27 cellular contexts compared by ENCODE assay signal in the genomic region with DNA sequence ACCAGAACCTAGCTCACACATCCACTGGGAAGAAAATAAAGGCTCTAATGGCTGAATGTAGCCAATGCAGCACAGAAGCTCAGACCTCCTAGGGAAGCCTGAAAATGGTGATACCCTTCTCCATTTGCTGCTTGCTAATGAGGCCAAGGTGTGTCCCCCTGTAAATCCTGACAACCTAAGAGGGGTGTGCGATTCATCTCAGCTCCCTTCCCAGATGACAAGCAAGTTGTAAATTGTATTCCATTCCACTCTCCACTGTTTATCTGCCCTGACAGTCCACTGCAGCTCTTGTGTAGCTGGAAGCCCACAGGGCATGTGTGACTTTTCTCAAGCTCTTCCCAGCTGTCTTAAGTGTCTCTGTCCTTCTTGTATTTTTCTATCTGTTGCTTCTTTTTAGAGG.
"Had no signal": no experiment of that assay in that cellular context is flagged by ENCODE, and none has a peak within 500 bp of the region (broad histone marks: within the 10 kb centered on the region; RNA-seq: fewer than 3 reads in every experiment).

No MANE protein-coding gene starts in this region.

- H3K36me3 Mint-ChIP-seq: natural killer cell; neural progenitor cell; stimulated activated effector memory CD8-positive, alpha-beta T cell treated with anti-CD3 and anti-CD28 coated beads, Interleukin-12 subunit alpha, Interleukin-12 subunit beta, amount 100 ng/mL, for 72 hours; stimulated activated naive B cell treated with anti-CD40 and anti-IgM and Interleukin-4, amounts not matched to agents 10 μg/mL and 1 μg/mL and 100 μg/mL, for 72 hours had no signal

- H2AFZ ChIP-seq: neural progenitor cell, parathyroid adenoma had no signal

- H3K9me3 Mint-ChIP-seq: nephron; neural progenitor cell; stimulated activated naive B cell treated with anti-CD40 and anti-IgM and Interleukin-4, amounts not matched to agents 10 μg/mL and 1 μg/mL and 100 μg/mL, for 72 hours had no signal

- H3K4me3 Mint-ChIP-seq: natural killer cell; nephron; neural progenitor cell; stimulated activated effector memory CD8-positive, alpha-beta T cell treated with anti-CD3 and anti-CD28 coated beads, Interleukin-12 subunit alpha, Interleukin-12 subunit beta, amount 100 ng/mL, for 72 hours; stimulated activated naive B cell treated with anti-CD40 and anti-IgM and Interleukin-4, amounts not matched to agents 10 μg/mL and 1 μg/mL and 100 μg/mL, for 72 hours; stimulated activated naive CD8-positive, alpha-beta T cell treated with anti-CD3 and anti-CD28 coated beads, Interleukin-15, Interleukin-2, amounts not matched to agents 100 ng/mL and 50 ng/mL, for 24 hours had no signal

- H3K4me1 Mint-ChIP-seq: natural killer cell; nephron; stimulated activated effector memory CD8-positive, alpha-beta T cell treated with anti-CD3 and anti-CD28 coated beads, Interleukin-12 subunit alpha, Interleukin-12 subunit beta, amount 100 ng/mL, for 72 hours; stimulated activated naive B cell treated with anti-CD40 and anti-IgM and Interleukin-4, amounts not matched to agents 10 μg/mL and 1 μg/mL and 100 μg/mL, for 72 hours had no signal

- H3K27me3 ChIP-seq: neural progenitor cell, ovary, sigmoid colon, stomach, thyroid gland, tibial nerve, upper lobe of left lung, vagina had no signal

- H3K9ac ChIP-seq: neural progenitor cell, parathyroid adenoma had no signal

- H3K27me3 Mint-ChIP-seq: stimulated activated naive B cell treated with anti-CD40 and anti-IgM and Interleukin-4, amounts not matched to agents 10 μg/mL and 1 μg/mL and 100 μg/mL, for 72 hours; stimulated activated naive CD8-positive, alpha-beta T cell treated with anti-CD3 and anti-CD28 coated beads, Interleukin-15, Interleukin-2, amounts not matched to agents 100 ng/mL and 50 ng/mL, for 24 hours had no signal

- H3K79me2 ChIP-seq: parathyroid adenoma had no signal

- H3K27ac Mint-ChIP-seq: natural killer cell; nephron; neural progenitor cell; stimulated activated effector memory CD8-positive, alpha-beta T cell treated with anti-CD3 and anti-CD28 coated beads, Interleukin-12 subunit alpha, Interleukin-12 subunit beta, amount 100 ng/mL, for 72 hours; stimulated activated naive B cell treated with anti-CD40 and anti-IgM and Interleukin-4, amounts not matched to agents 10 μg/mL and 1 μg/mL and 100 μg/mL, for 72 hours; stimulated activated naive CD8-positive, alpha-beta T cell treated with anti-CD3 and anti-CD28 coated beads, Interleukin-15, Interleukin-2, amounts not matched to agents 100 ng/mL and 50 ng/mL, for 24 hours had no signal

- H3K27ac ChIP-seq: neural progenitor cell, ovary, parathyroid adenoma, psoas muscle, right lobe of liver, sigmoid colon, stomach, thoracic aorta, thyroid gland, tibial nerve, upper lobe of left lung, vagina had no signal

- ATAC-seq: natural killer cell; psoas muscle; right cardiac atrium; right lobe of liver; stimulated activated effector memory CD8-positive, alpha-beta T cell treated with anti-CD3 and anti-CD28 coated beads, Interleukin-12 subunit alpha, Interleukin-12 subunit beta, amount 100 ng/mL, for 72 hours; stimulated activated naive B cell treated with anti-CD40 and anti-IgM and Interleukin-4, amounts not matched to agents 10 μg/mL and 1 μg/mL and 100 μg/mL, for 72 hours had no signal

- DNase-seq: natural killer cell; occipital lobe; ovary; psoas muscle; right cardiac atrium; right lobe of liver; sigmoid colon; small intestine; stimulated activated CD4-positive, alpha-beta T cell treated with anti-CD3 and anti-CD28 coated beads, Interleukin-15, amount 100 ng/mL, for 24 hours; stimulated activated CD4-positive, alpha-beta T cell treated with anti-CD3 and anti-CD28 coated beads, Interleukin-2, amount 100 ng/mL, for 24 hours; stimulated activated CD4-positive, alpha-beta T cell treated with anti-CD3 and anti-CD28 coated beads, Interleukin-2, amount 100 ng/mL, for 48 hours; stimulated activated CD4-positive, alpha-beta T cell treated with anti-CD3 and anti-CD28 coated beads, Interleukin-4, amount 100 ng/mL, for 24 hours; stimulated activated naive B cell treated with anti-CD40 and anti-IgM and Interleukin-4, amounts not matched to agents 10 μg/mL and 1 μg/mL and 100 μg/mL, for 72 hours; stimulated activated naive CD4-positive, alpha-beta T cell treated with Interleukin-2 at 50 U/mL for 16 hours; stomach; thyroid gland; trophoblast cell; upper lobe of left lung had no signal

- H3K36me3 ChIP-seq: neural progenitor cell, ovary, right lobe of liver, sigmoid colon, stomach, thoracic aorta, thyroid gland, tibial nerve, upper lobe of left lung, vagina had no signal

- H3K4me3 ChIP-seq: neural progenitor cell, ovary, psoas muscle, right lobe of liver, sigmoid colon, stomach, thoracic aorta, thyroid gland, tibial nerve, upper lobe of left lung, vagina had no signal

- H3K9me3 ChIP-seq: ovary, psoas muscle, right lobe of liver, sigmoid colon, stomach, thoracic aorta, thyroid gland, tibial nerve, upper lobe of left lung, vagina had no signal

- FAIRE-seq: small intestine, urothelium cell line had no signal

- H3K4me1 ChIP-seq: parathyroid adenoma, psoas muscle, right lobe of liver, sigmoid colon, thyroid gland, upper lobe of left lung, vagina had no signal

- H3K4me2 ChIP-seq: neural progenitor cell had no signal
